8 cellular contexts compared by ENCODE assay signal in genomic region chr4:140523857-140524742, GRCh38. TPM values are rescaled to one million over a fixed set of nuclear protein-coding genes. Genes with fewer than 3 reads are reported as not detected.
DNase-seq lines count a peak whose midpoint lies in the region; ATAC-seq and TF ChIP-seq lines count a peak whose summit lies in the region.

Gene ELMOD2, plus strand, starts transcription at chr4:140524168. Its CDS starts 1,261 bp downstream, at chr4:140525429.

- H3K36me3 ChIP-seq in HAP-1 (replicated peaks) (peaks cover 7% of the 10 kb centered on the region; the same call in 1 of the 2 replicates), MM.1S (replicated peaks; ENCODE audit: insufficient read depth, low read length) (no peaks in the 10 kb centered on the region), neuron (ENCODE audit: insufficient read depth, low read length) (peaks cover 17% of the 10 kb centered on the region)

- DNase-seq in GDM1 (lab: John Stamatoyannopoulos, UW) (peak; percentile 96), HAP-1 (ENCODE audit: low spot score in 2 of 2) (peak; percentile 96 to 99), MM.1S (peak; percentile 99), SIG-M5 treated with dmso at 0.1 percent for 504 hours (lab: John Stamatoyannopoulos, UW; ENCODE audit: unreplicated experiment) (peak; percentile 97), foreskin keratinocyte (peak; percentile 88 to 94)
- peak; percentile 96 for DNase-seq in activated gamma-delta T cell treated with anti-CD3 and anti-CD28 coated beads, Interleukin-2, amount 50 U/mL, for 16 hours (ENCODE audit: low read depth)

- peak within 1 kb of the TSS; percentile 59 for H3K4me3 ChIP-seq in HAP-1
- H3K4me3 ChIP-seq in MM.1S (ENCODE audit: low read length), result peak within 1 kb of the TSS; percentile 84
- H3K4me3 ChIP-seq in neuron (ENCODE audit: low read length), result peak within 1 kb of the TSS; percentile 73

- H3K9me3 ChIP-seq in HAP-1 (no peaks in the 10 kb centered on the region), MM.1S (replicated peaks; ENCODE audit: insufficient read depth, low read length) (no peaks in the 10 kb centered on the region), neuron (ENCODE audit: low read length) (no peaks in the 10 kb centered on the region)

- no peaks in the 10 kb centered on the region for H4K20me1 ChIP-seq in MM.1S (ENCODE audit: insufficient read depth, low read length)

- peaks cover 11% of the 10 kb centered on the region for H3K4me1 ChIP-seq in HAP-1
- peaks cover 5% of the 10 kb centered on the region for H3K4me1 ChIP-seq in MM.1S (ENCODE audit: low read length)
- peaks cover 6% of the 10 kb centered on the region for H3K4me1 ChIP-seq in foreskin keratinocyte
- peaks cover 25% of the 10 kb centered on the region for H3K4me1 ChIP-seq in neuron (ENCODE audit: insufficient read depth, low read length)

- no peaks in the 10 kb centered on the region for H3K27me3 ChIP-seq in HAP-1 (ENCODE audit: low read depth)
- no peaks in the 10 kb centered on the region for H3K27me3 ChIP-seq in MM.1S (replicated peaks; ENCODE audit: insufficient read depth, low read length)
- H3K27me3 ChIP-seq in foreskin keratinocyte, result no peaks in the 10 kb centered on the region
- H3K27me3 ChIP-seq in neuron (ENCODE audit: insufficient read depth, low read length), result no peaks in the 10 kb centered on the region

- in situ Hi-C loops in HAP-1 (cut with MboI; ENCODE audit: low sequenced_read_pairs), result no loop called here

- H2AFZ ChIP-seq in MM.1S (ENCODE audit: low read length), result peak within 1 kb of the TSS; percentile 97
- H2AFZ ChIP-seq in neuron (ENCODE audit: low read depth, low read length), result peak within 1 kb of the TSS; percentile 88

- peak within 1 kb of the TSS; percentile 81 for H3K9ac ChIP-seq in MM.1S (ENCODE audit: low read length)

- no peaks in the 10 kb centered on the region for H3K79me2 ChIP-seq in MM.1S (ENCODE audit: low read length)

- TF ChIP-seq CTCF in MM.1S (IDR thresholded peaks at IDR 0.05; ENCODE audit: low read length) (peak; percentile 95), foreskin keratinocyte (conservative IDR thresholded peaks at IDR 0.05) (peak; percentile 99), subcutaneous adipose tissue (IDR thresholded peaks at IDR 0.05; ENCODE audit: low read depth) (no peak)

- H3K27ac ChIP-seq in MM.1S (ENCODE audit: low read length) (peak within 1 kb of the TSS; percentile 31; the same call in 1 of the 2 replicates), foreskin keratinocyte (peak within 1 kb of the TSS; percentile 62)

- peak; percentile 99 for ATAC-seq in foreskin keratinocyte

- peak within 1 kb of the TSS; percentile 95 for H3K4me2 ChIP-seq in MM.1S (ENCODE audit: low read depth, low read length)

- H3F3A ChIP-seq in MM.1S (ENCODE audit: insufficient read depth, low read length), result no peaks in the 10 kb centered on the region

- no peaks in the 10 kb centered on the region for H3K9me2 ChIP-seq in MM.1S (replicated peaks; ENCODE audit: insufficient read depth, low read length)

RNA-seq across cellular contexts. Expression of gene ELMOD2, which starts in this region (rescaled TPM):
- 11.5 and 14.9 TPM in 2 replicates for total RNA-seq in foreskin keratinocyte
- 7.3 and 8.2 TPM in 2 replicates for polyA plus RNA-seq in foreskin keratinocyte
- 10 to 100 TPM; 17.0 to 26.6 (median 22.6) TPM for total RNA-seq in subcutaneous adipose tissue

Comparison
In these comparisons a context has a peak if more than half of its experiments do, and no peak if none do; other contexts are left out.
1. Peak in every context shown above with its lines: DNase-seq, ATAC-seq, H3K4me3 ChIP-seq and H3K27ac ChIP-seq.